In genomic region chr7:116843373-116843772, GRCh38 we compare ENCODE assay signal across 10 cellular contexts. TPM values are rescaled to one million over a fixed set of nuclear protein-coding genes. Genes with fewer than 3 reads are reported as not detected.
DNase-seq lines count a peak whose midpoint lies in the region; ATAC-seq and TF ChIP-seq lines count a peak whose summit lies in the region.
"Had no signal": no experiment of that assay in that cellular context is flagged by ENCODE, and none has a peak within 500 bp of the region (broad histone marks: within the 10 kb centered on the region; RNA-seq: fewer than 3 reads in every experiment).

No MANE protein-coding gene starts in this region.

- H3K27me3 ChIP-seq in GM23338 (ENCODE audit: insufficient read depth), result no peaks in the 10 kb centered on the region
- H3K27me3 ChIP-seq in neutrophil, result no peaks in the 10 kb centered on the region
- H3K27me3 ChIP-seq in neuronal stem cell (ENCODE audit: control insufficient read depth in 3 of 3, insufficient read depth in 3 of 3, low read depth in 1 of 3, low read length in 3 of 3), result peaks cover 0 to 7% (median 0%) of the 10 kb centered on the region in 3 experiments
- H3K27me3 ChIP-seq: tibial artery had no signal

- H3K79me2 ChIP-seq in GM23338 (replicated peaks; ENCODE audit: insufficient read depth), result no peaks in the 10 kb centered on the region

- no peak overlapping the region for H4K8ac ChIP-seq in neuronal stem cell (ENCODE audit: low read depth, low read length)

- H2AK5ac ChIP-seq in neuronal stem cell (ENCODE audit: low read depth, low read length), result no peak overlapping the region

- no peaks in the 10 kb centered on the region; the same call in 1 of the 3 replicates for H3K4me1 Mint-ChIP-seq in GM23338
- H3K4me1 Mint-ChIP-seq in central memory CD8-positive, alpha-beta T cell, result peaks cover 5% of the 10 kb centered on the region

- no peak overlapping the region for H3K27ac ChIP-seq in GM23338 (ENCODE audit: low read depth)
- H3K27ac ChIP-seq in neutrophil, result peak overlapping the region; percentile 66
- no peak overlapping the region for H3K27ac ChIP-seq in neuronal stem cell (replicated peaks; ENCODE audit: low read length)
- H3K27ac ChIP-seq: tibial artery had no signal

- no peaks in the 10 kb centered on the region for H3K9me3 Mint-ChIP-seq in GM23338
- no peaks in the 10 kb centered on the region for H3K9me3 Mint-ChIP-seq in central memory CD8-positive, alpha-beta T cell

- no peaks in the 10 kb centered on the region for H3K27me3 Mint-ChIP-seq in GM23338 (ENCODE audit: insufficient read depth, low read depth, poor library complexity)
- peaks cover 35% of the 10 kb centered on the region for H3K27me3 Mint-ChIP-seq in central memory CD8-positive, alpha-beta T cell

- no peak for ATAC-seq in GM23338
- ATAC-seq in central memory CD8-positive, alpha-beta T cell (replicated peaks; ENCODE audit: extremely low read depth, poor library complexity, severe bottlenecking), result no peak
- no peak for ATAC-seq in GM18858 (IDR thresholded peaks at IDR 0.05; ENCODE audit: unreplicated experiment)
- no peak for ATAC-seq in HG02571 (IDR thresholded peaks at IDR 0.05; ENCODE audit: unreplicated experiment)

- no peak overlapping the region for H3K4ac ChIP-seq in neuronal stem cell (ENCODE audit: low read length)

- H3K4me2 ChIP-seq in GM23338 (no peak overlapping the region), neuronal stem cell (ENCODE audit: insufficient read depth, low read length, poor library complexity, severe bottlenecking) (no peak overlapping the region)

- H2BK120ac ChIP-seq in neuronal stem cell (ENCODE audit: low read depth, low read length), result no peak overlapping the region

- no CpG with 5 or more reads among the region's 4 CpGs for WGBS in neuronal stem cell (ENCODE audit: extremely low coverage in 2 of 2, insufficient read length in 2 of 2, insufficient replicate concordance in 1 of 2), 2 donors

- no peaks in the 10 kb centered on the region for H3K36me3 ChIP-seq in GM23338 (ENCODE audit: insufficient read depth)
- no peaks in the 10 kb centered on the region for H3K36me3 ChIP-seq in neutrophil
- H3K36me3 ChIP-seq in neuronal stem cell (replicated peaks in 1 of 2; ENCODE audit: control insufficient read depth in 2 of 2, insufficient read depth in 2 of 2, low read length in 2 of 2), result no peaks in the 10 kb centered on the region
- H3K36me3 ChIP-seq: tibial artery had no signal

- H3K9me2 ChIP-seq in GM23338 (ENCODE audit: insufficient read depth), result no peaks in the 10 kb centered on the region

- H3K9ac ChIP-seq in neuronal stem cell (ENCODE audit: low read depth, low read length, poor library complexity), result no peak overlapping the region

- H2BK12ac ChIP-seq in neuronal stem cell (ENCODE audit: low read length), result no peak overlapping the region

- no peaks in the 10 kb centered on the region for H3K9me3 ChIP-seq in neutrophil
- H3K9me3 ChIP-seq in neuronal stem cell (replicated peaks in 1 of 2; ENCODE audit: control insufficient read depth in 2 of 2, insufficient read depth in 1 of 2, low read depth in 1 of 2, low read length in 2 of 2), result no peaks in the 10 kb centered on the region
- H3K9me3 ChIP-seq: tibial artery had no signal

- no peak overlapping the region for H2BK15ac ChIP-seq in neuronal stem cell (ENCODE audit: low read length)

- no peak overlapping the region for H2BK5ac ChIP-seq in neuronal stem cell (ENCODE audit: low read length)

- no peaks in the 10 kb centered on the region for H3K79me1 ChIP-seq in neuronal stem cell (ENCODE audit: low read depth, low read length)

- TF ChIP-seq CTCF in GM23338 (conservative IDR thresholded peaks at IDR 0.05; ENCODE audit: low read depth in 2 of 2) (no peak), neutrophil (IDR thresholded peaks at IDR 0.05) (no peak)

- no peak overlapping the region for H3K14ac ChIP-seq in neuronal stem cell (ENCODE audit: low read length)

- H3K36me3 Mint-ChIP-seq in GM23338 (ENCODE audit: low read depth), result no peaks in the 10 kb centered on the region
- no peaks in the 10 kb centered on the region for H3K36me3 Mint-ChIP-seq in central memory CD8-positive, alpha-beta T cell (ENCODE audit: insufficient read depth)

- H3K18ac ChIP-seq in neuronal stem cell (ENCODE audit: low read length), result no peak overlapping the region

- no peak for DNase-seq in GM23338 (ENCODE audit: low spot score)
- peak; percentile 57 for DNase-seq in NOMO-1 treated with DMSO at 0.1 percent for 48 hours (lab: John Stamatoyannopoulos, UW; ENCODE audit: unreplicated experiment)
- no peak for DNase-seq in central memory CD8-positive, alpha-beta T cell (ENCODE audit: low spot score in 2 of 2)
- no peak for DNase-seq in NCI-H446 (lab: John Stamatoyannopoulos, UW)
- no peak for DNase-seq in neuronal stem cell (ENCODE audit: low spot score)
- DNase-seq: activated T-cell treated with anti-CD3 and anti-CD28 coated beads for 4 hours had no signal

- no peak overlapping the region for H3K27ac Mint-ChIP-seq in GM23338
- no peak overlapping the region for H3K27ac Mint-ChIP-seq in central memory CD8-positive, alpha-beta T cell (ENCODE audit: low read depth)

- H2AFZ ChIP-seq in GM23338, result peak overlapping the region; percentile 60; the same call in 1 of the 2 replicates
- no peak overlapping the region for H2AFZ ChIP-seq in neuronal stem cell (ENCODE audit: low read length)

- H3K4me3 Mint-ChIP-seq in GM23338, result no peak overlapping the region
- H3K4me3 Mint-ChIP-seq in central memory CD8-positive, alpha-beta T cell, result peak overlapping the region; percentile 24

- H3K4me1 ChIP-seq in GM23338 (ENCODE audit: insufficient read depth) (no peaks in the 10 kb centered on the region; the same call in 1 of the 2 replicates), neutrophil (ENCODE audit: control insufficient read depth in 1 of 2, insufficient read depth in 1 of 2, low read depth in 1 of 2, low read length in 1 of 2) (peaks cover 5 to 18% of the 10 kb centered on the region in 2 experiments), neuronal stem cell (ENCODE audit: control insufficient read depth in 2 of 2, insufficient read depth in 1 of 2, low read depth in 1 of 2, low read length in 2 of 2) (no peaks in the 10 kb centered on the region)
- H3K4me1 ChIP-seq: tibial artery had no signal

- H3K23ac ChIP-seq in neuronal stem cell (ENCODE audit: low read depth, low read length, poor library complexity), result no peak overlapping the region

- H4K91ac ChIP-seq in neuronal stem cell (ENCODE audit: low read depth, low read length, poor library complexity), result no peak overlapping the region

- H3F3A ChIP-seq in GM23338 (replicated peaks; ENCODE audit: low read depth), result no peaks in the 10 kb centered on the region

- H3K4me3 ChIP-seq in GM23338, result no peak overlapping the region
- H3K4me3 ChIP-seq in neutrophil (ENCODE audit: low read depth in 1 of 2, low read length in 1 of 2), result peak overlapping the region in 1 of 2 experiments; percentile 43
- no peak overlapping the region for H3K4me3 ChIP-seq in neuronal stem cell (ENCODE audit: low read length in 2 of 2)

- H4K20me1 ChIP-seq in GM23338 (replicated peaks; ENCODE audit: insufficient read depth), result no peaks in the 10 kb centered on the region

TF ChIP-seq in GM23338, 12 proteins besides CTCF, POLR2A, EP300 and RAD21 (continues in another document):
- no peak for TF ChIP-seq ZNF331 (CRISPR knock-in tag; IDR thresholded peaks at IDR 0.05; ENCODE audit: low read depth)
- TF ChIP-seq, protein P1, sequence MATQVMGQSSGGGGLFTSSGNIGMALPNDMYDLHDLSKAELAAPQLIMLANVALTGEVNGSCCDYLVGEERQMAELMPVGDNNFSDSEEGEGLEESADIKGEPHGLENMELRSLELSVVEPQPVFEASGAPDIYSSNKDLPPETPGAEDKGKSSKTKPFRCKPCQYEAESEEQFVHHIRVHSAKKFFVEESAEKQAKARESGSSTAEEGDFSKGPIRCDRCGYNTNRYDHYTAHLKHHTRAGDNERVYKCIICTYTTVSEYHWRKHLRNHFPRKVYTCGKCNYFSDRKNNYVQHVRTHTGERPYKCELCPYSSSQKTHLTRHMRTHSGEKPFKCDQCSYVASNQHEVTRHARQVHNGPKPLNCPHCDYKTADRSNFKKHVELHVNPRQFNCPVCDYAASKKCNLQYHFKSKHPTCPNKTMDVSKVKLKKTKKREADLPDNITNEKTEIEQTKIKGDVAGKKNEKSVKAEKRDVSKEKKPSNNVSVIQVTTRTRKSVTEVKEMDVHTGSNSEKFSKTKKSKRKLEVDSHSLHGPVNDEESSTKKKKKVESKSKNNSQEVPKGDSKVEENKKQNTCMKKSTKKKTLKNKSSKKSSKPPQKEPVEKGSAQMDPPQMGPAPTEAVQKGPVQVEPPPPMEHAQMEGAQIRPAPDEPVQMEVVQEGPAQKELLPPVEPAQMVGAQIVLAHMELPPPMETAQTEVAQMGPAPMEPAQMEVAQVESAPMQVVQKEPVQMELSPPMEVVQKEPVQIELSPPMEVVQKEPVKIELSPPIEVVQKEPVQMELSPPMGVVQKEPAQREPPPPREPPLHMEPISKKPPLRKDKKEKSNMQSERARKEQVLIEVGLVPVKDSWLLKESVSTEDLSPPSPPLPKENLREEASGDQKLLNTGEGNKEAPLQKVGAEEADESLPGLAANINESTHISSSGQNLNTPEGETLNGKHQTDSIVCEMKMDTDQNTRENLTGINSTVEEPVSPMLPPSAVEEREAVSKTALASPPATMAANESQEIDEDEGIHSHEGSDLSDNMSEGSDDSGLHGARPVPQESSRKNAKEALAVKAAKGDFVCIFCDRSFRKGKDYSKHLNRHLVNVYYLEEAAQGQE (IDR thresholded peaks at IDR 0.05; ENCODE audit: unreplicated experiment), result no peak
- no peak for TF ChIP-seq POLR2AphosphoS5 (IDR thresholded peaks at IDR 0.05; ENCODE audit: low read depth)
- TF ChIP-seq NANOG (IDR thresholded peaks at IDR 0.05; ENCODE audit: borderline replicate concordance), result no peak
- no peak for TF ChIP-seq ETS1 (IDR thresholded peaks at IDR 0.05)
- no peak for TF ChIP-seq CREB1 (CRISPR knock-in tag; IDR thresholded peaks at IDR 0.05; ENCODE audit: low read depth)
- no peak for TF ChIP-seq ZNF114 (CRISPR knock-in tag; IDR thresholded peaks at IDR 0.05)

RNA-seq across cellular contexts. Expression of gene CAPZA2, which starts 19.0 kb away (rescaled TPM):
- 106 and 141 TPM in 2 replicates for total RNA-seq in GM23338 (2014; rRNA removed; shearing (Covaris generic))
- 49.1 and 49.9 TPM in 2 replicates for polyA plus RNA-seq in GM23338 (2016; fragmentation: Nextera tagmentation; extraction: Ambion mirVana)
- polyA plus RNA-seq in neuronal stem cell (2013, experiment 1 of 2), result 65.8 TPM
- polyA plus RNA-seq in neuronal stem cell (2013, experiment 2 of 2), result 58.9 TPM
